In the genomic region with DNA sequence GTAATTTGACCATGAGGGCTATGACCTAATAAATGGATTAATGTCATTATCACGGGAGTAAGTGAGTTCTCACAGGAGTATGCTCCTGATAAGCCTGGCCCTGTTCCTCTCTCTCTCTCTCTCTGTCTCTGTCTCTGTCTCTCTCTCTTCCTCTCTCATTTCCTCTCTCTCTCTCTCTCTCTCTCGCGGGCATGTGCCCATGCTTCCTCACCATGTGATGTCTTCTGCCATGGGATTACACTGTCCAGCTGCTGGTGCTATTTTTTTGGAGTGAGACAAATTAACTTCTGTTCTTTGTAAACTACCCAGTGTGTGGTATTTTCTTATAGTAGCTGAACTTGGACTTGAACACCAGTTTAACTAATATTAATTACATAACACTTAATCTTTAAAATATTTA, we compare ENCODE assay signal across 24 cellular contexts.
"Had no signal": no experiment of that assay in that cellular context is flagged by ENCODE, and none has a peak within 500 bp of the region (broad histone marks: within the 10 kb centered on the region; RNA-seq: fewer than 3 reads in every experiment).

No MANE protein-coding gene starts in this region.

- H3K4me2 ChIP-seq: hepatocyte, smooth muscle cell had no signal

- H3K9me3 ChIP-seq: left ventricle myocardium inferior, pancreas, prostate gland, sigmoid colon, tibial nerve, uterus had no signal

- H3K27me3 ChIP-seq: hepatocyte, pancreas, sigmoid colon, tibial nerve, uterus had no signal

- FAIRE-seq: pancreas had no signal

- DNase-seq: islet precursor cell; left ventricle myocardium inferior; mesendoderm; naive thymus-derived CD4-positive, alpha-beta T cell; nucleus accumbens; pancreas; posterior cingulate gyrus; retina; right cardiac atrium; sigmoid colon; stimulated activated CD4-positive, alpha-beta T cell treated with anti-CD3 and anti-CD28 coated beads, Interleukin-1b, Interleukin-23, amount 100 ng/mL, for 48 hours; stimulated activated CD4-positive, alpha-beta T cell treated with anti-CD3 and anti-CD28 coated beads, Interleukin-2, amount 100 ng/mL, for 48 hours; stimulated activated CD4-positive, alpha-beta T cell treated with anti-CD3 and anti-CD28 coated beads, Interleukin-4, amount 100 ng/mL, for 4 hours; stimulated activated CD8-positive, alpha-beta memory T cell treated with anti-CD3 and anti-CD28 coated beads, Interleukin-4, amount 100 ng/mL, for 48 hours; stimulated activated naive CD4-positive, alpha-beta T cell treated with Interleukin-2 at 50 U/mL for 16 hours; stimulated activated naive CD8-positive, alpha-beta T cell treated with anti-CD3 and anti-CD28 coated beads, Interleukin-15, amount 100 ng/mL, for 72 hours; substantia nigra; uterus had no signal

- H3K79me2 ChIP-seq: hepatocyte had no signal

- ATAC-seq: naive thymus-derived CD4-positive, alpha-beta T cell; pancreas; right cardiac atrium; stimulated activated memory B cell treated with anti-CD40 and anti-IgM and Interleukin-4, amounts not matched to agents 10 μg/mL and 1 μg/mL and 100 μg/mL, for 72 hours; stimulated activated naive CD8-positive, alpha-beta T cell treated with anti-CD3 and anti-CD28 coated beads, Interleukin-15, amount 100 ng/mL, for 72 hours had no signal

- H3K4me3 ChIP-seq: hepatocyte, left ventricle myocardium inferior, lung, pancreas, prostate gland, sigmoid colon, smooth muscle cell, tibial nerve, uterus had no signal

- H3K36me3 ChIP-seq: left ventricle myocardium inferior, pancreas, prostate gland, sigmoid colon, tibial nerve, uterus had no signal

- H3K27ac ChIP-seq: hepatocyte, left ventricle myocardium inferior, pancreas, prostate gland, sigmoid colon, tibial nerve, uterus had no signal

- H3K4me1 ChIP-seq: left ventricle myocardium inferior, pancreas, prostate gland, sigmoid colon, tibial nerve, uterus had no signal

- H2AFZ ChIP-seq: hepatocyte had no signal
